32 cellular contexts compared by ENCODE assay signal in the genomic region with DNA sequence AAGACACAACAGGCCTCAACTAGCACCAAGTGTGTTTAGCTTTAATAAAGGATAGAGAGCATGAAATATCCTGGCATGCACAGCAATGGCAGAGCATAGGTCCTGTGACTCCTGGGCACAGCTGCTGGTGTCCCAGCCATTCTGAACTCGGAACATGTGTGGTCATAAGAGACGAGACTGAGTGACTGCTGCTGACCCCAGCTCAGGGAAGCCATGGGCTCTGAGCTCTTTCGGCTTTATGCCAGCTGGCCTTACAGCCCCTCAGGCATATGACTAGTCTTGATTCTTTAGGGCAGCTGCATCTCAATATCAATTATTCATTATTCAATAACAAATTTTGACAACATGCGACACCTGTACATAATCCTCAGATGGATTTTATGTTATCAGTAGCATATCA.
"Had no signal": no experiment of that assay in that cellular context is flagged by ENCODE, and none has a peak within 500 bp of the region (broad histone marks: within the 10 kb centered on the region; RNA-seq: fewer than 3 reads in every experiment).

No MANE protein-coding gene starts in this region.

- H2AFZ ChIP-seq: neural progenitor cell, parathyroid adenoma had no signal

- H3K36me3 ChIP-seq: neural progenitor cell, ovary, right lobe of liver, sigmoid colon, spleen, suprapubic skin, tibial artery, transverse colon, upper lobe of right lung, uterus had no signal

- H3K27ac Mint-ChIP-seq: naive thymus-derived CD8-positive, alpha-beta T cell; natural killer cell treated with Interleukin-12 subunit alpha and Interleukin-12 subunit beta and Interleukin-15 and Interleukin-18, amount 100 ng/mL, for 72 hours; neural progenitor cell; progenitor cell of endocrine pancreas; stimulated activated memory B cell treated with anti-CD40 and anti-IgM and Interleukin-4, amounts not matched to agents 10 μg/mL and 1 μg/mL and 100 μg/mL, for 72 hours; stimulated activated naive CD8-positive, alpha-beta T cell treated with anti-CD3 and anti-CD28 coated beads, Interleukin-15, amount 100 ng/mL, for 72 hours; type B pancreatic cell had no signal

- H3K79me2 ChIP-seq: parathyroid adenoma had no signal

- H3K4me3 ChIP-seq: neural progenitor cell, ovary, psoas muscle, right lobe of liver, sigmoid colon, skin epidermis, smooth muscle cell, spleen, suprapubic skin, testis, tibial artery, transverse colon, upper lobe of right lung, uterus had no signal

- ATAC-seq: naive thymus-derived CD8-positive, alpha-beta T cell; natural killer cell treated with Interleukin-12 subunit alpha and Interleukin-12 subunit beta and Interleukin-15 and Interleukin-18, amount 100 ng/mL, for 72 hours; psoas muscle; right cardiac atrium; right lobe of liver; stimulated activated memory B cell treated with anti-CD40 and anti-IgM and Interleukin-4, amounts not matched to agents 10 μg/mL and 1 μg/mL and 100 μg/mL, for 72 hours; stimulated activated naive CD8-positive, alpha-beta T cell treated with anti-CD3 and anti-CD28 coated beads, Interleukin-15, amount 100 ng/mL, for 72 hours; stimulated activated naive CD8-positive, alpha-beta T cell treated with anti-CD3 and anti-CD28 coated beads, Interleukin-15, Interleukin-2, amounts not matched to agents 100 U/mL and 50 U/mL, for 24 hours; upper lobe of right lung had no signal

- H3K9me3 ChIP-seq: ovary, psoas muscle, right lobe of liver, sigmoid colon, spleen, suprapubic skin, testis, tibial artery, transverse colon, upper lobe of right lung, uterus had no signal

- H3K36me3 Mint-ChIP-seq: naive thymus-derived CD8-positive, alpha-beta T cell; natural killer cell treated with Interleukin-12 subunit alpha and Interleukin-12 subunit beta and Interleukin-15 and Interleukin-18, amount 100 ng/mL, for 72 hours; neural progenitor cell; stimulated activated memory B cell treated with anti-CD40 and anti-IgM and Interleukin-4, amounts not matched to agents 10 μg/mL and 1 μg/mL and 100 μg/mL, for 72 hours; type B pancreatic cell had no signal

- H3K4me2 ChIP-seq: neural progenitor cell, smooth muscle cell had no signal

- H3K27ac ChIP-seq: neural progenitor cell, ovary, parathyroid adenoma, psoas muscle, right lobe of liver, sigmoid colon, skin epidermis, spleen, suprapubic skin, testis, tibial artery, transverse colon, upper lobe of right lung, uterus had no signal

- H3K4me3 Mint-ChIP-seq: naive thymus-derived CD8-positive, alpha-beta T cell; natural killer cell treated with Interleukin-12 subunit alpha and Interleukin-12 subunit beta and Interleukin-15 and Interleukin-18, amount 100 ng/mL, for 72 hours; neural progenitor cell; stimulated activated memory B cell treated with anti-CD40 and anti-IgM and Interleukin-4, amounts not matched to agents 10 μg/mL and 1 μg/mL and 100 μg/mL, for 72 hours; stimulated activated naive CD8-positive, alpha-beta T cell treated with anti-CD3 and anti-CD28 coated beads, Interleukin-15, amount 100 ng/mL, for 72 hours; type B pancreatic cell had no signal

- H3K9me3 Mint-ChIP-seq: naive thymus-derived CD8-positive, alpha-beta T cell; natural killer cell treated with Interleukin-12 subunit alpha and Interleukin-12 subunit beta and Interleukin-15 and Interleukin-18, amount 100 ng/mL, for 72 hours; neural progenitor cell; stimulated activated memory B cell treated with anti-CD40 and anti-IgM and Interleukin-4, amounts not matched to agents 10 μg/mL and 1 μg/mL and 100 μg/mL, for 72 hours; stimulated activated naive CD8-positive, alpha-beta T cell treated with anti-CD3 and anti-CD28 coated beads, Interleukin-15, amount 100 ng/mL, for 72 hours; type B pancreatic cell had no signal

- DNase-seq: naive thymus-derived CD8-positive, alpha-beta T cell; occipital lobe; ovary; posterior cingulate gyrus; psoas muscle; right cardiac atrium; right lobe of liver; sigmoid colon; spleen; stimulated activated CD4-positive, alpha-beta T cell treated with anti-CD3 and anti-CD28 coated beads, Interleukin-12 subunit alpha, Interleukin-12 subunit beta, amount 100 ng/mL, for 4 hours; stimulated activated CD4-positive, alpha-beta T cell treated with anti-CD3 and anti-CD28 coated beads, Interleukin-1b, Interleukin-23, amount 100 ng/mL, for 48 hours; stimulated activated CD4-positive, alpha-beta T cell treated with anti-CD3 and anti-CD28 coated beads, Interleukin-4, amount 100 ng/mL, for 1 hour; stimulated activated CD4-positive, alpha-beta T cell treated with anti-CD3 and anti-CD28 coated beads, Interleukin-4, amount 100 ng/mL, for 4 hours; stimulated activated CD8-positive, alpha-beta memory T cell treated with anti-CD3 and anti-CD28 coated beads, Interleukin-4, amount 100 ng/mL, for 48 hours; stimulated activated naive CD4-positive, alpha-beta T cell; stimulated activated naive CD8-positive, alpha-beta T cell treated with anti-CD3 and anti-CD28 coated beads, Interleukin-15, amount 100 ng/mL, for 72 hours; stimulated activated naive CD8-positive, alpha-beta T cell treated with anti-CD3 and anti-CD28 coated beads, Interleukin-15, Interleukin-2, amounts not matched to agents 100 U/mL and 50 U/mL, for 24 hours; substantia nigra; testis; tibial artery; transverse colon; upper lobe of right lung; uterus had no signal

- H3K4me1 Mint-ChIP-seq: stimulated activated naive CD8-positive, alpha-beta T cell treated with anti-CD3 and anti-CD28 coated beads, Interleukin-15, amount 100 ng/mL, for 72 hours had no signal

- H3K27me3 ChIP-seq: neural progenitor cell, ovary, right lobe of liver, sigmoid colon, suprapubic skin, testis, tibial artery, upper lobe of right lung, uterus had no signal

- H3K4me1 ChIP-seq: parathyroid adenoma, right lobe of liver, sigmoid colon, testis, transverse colon, upper lobe of right lung, uterus had no signal

- H3K9ac ChIP-seq: neural progenitor cell, parathyroid adenoma had no signal
